8 cellular contexts compared by ENCODE assay signal in the genomic region with DNA sequence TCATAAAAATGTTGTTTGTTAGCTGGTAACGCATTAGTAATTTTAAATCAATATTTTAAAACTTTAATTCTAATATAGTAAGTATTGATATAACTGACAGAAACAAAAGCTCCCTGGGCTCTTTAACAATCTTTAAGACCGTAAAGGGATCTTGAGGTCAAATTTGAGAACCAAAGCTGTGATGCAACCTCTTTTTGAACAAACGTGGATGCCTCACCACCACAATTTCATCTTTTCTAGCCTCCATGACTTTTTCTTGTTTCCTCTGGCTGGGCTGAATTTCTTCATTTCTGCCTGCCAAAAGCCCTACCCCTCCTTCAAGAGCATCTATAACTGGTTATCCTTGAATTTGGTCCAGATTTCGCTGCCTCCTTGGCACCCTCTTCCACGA. TPM values are rescaled to one million over a fixed set of nuclear protein-coding genes. Genes with fewer than 3 reads are reported as not detected.
DNase-seq lines count a peak whose midpoint lies in the region; ATAC-seq and TF ChIP-seq lines count a peak whose summit lies in the region.

No MANE protein-coding gene starts in this region.

- peak overlapping the region; percentile 58 for H3K4me3 ChIP-seq in neural progenitor cell

- H4K20me1 ChIP-seq in neural progenitor cell (ENCODE audit: low read depth), result no peaks in the 10 kb centered on the region

- no peaks in the 10 kb centered on the region for H3K9me3 ChIP-seq in neural progenitor cell (ENCODE audit: low read depth)

- H3K27ac Mint-ChIP-seq in CD14-positive monocyte (peak overlapping the region; percentile 87 to 94 (median 94)), neural progenitor cell (no peak overlapping the region)
- H3K27ac Mint-ChIP-seq in dendritic cell treated with granulocyte-macrophage colony-stimulating factor and Interleukin-4, amounts not matched to agents 40 ng/mL and 50 ng/mL, for 4 days, result peak overlapping the region; percentile 86

- H3K27me3 Mint-ChIP-seq in CD14-positive monocyte (ENCODE audit: low read depth in 3 of 3), result peaks cover 0 to 4% (median 0%) of the 10 kb centered on the region in 3 donors
- no peaks in the 10 kb centered on the region for H3K27me3 Mint-ChIP-seq in dendritic cell treated with granulocyte-macrophage colony-stimulating factor and Interleukin-4, amounts not matched to agents 40 ng/mL and 50 ng/mL, for 4 days
- peaks cover 2% of the 10 kb centered on the region for H3K27me3 Mint-ChIP-seq in neural progenitor cell (ENCODE audit: insufficient read depth, low read depth)

- no peak for DNase-seq in CD14-positive monocyte (ENCODE audit: low spot score)
- peak; percentile 64 for DNase-seq in NOMO-1 treated with dmso at 0.1 percent for 144 hours (lab: John Stamatoyannopoulos, UW; ENCODE audit: unreplicated experiment)
- no peak for DNase-seq in neural progenitor cell (ENCODE audit: low spot score)
- DNase-seq in amniotic stem cell (lab: John Stamatoyannopoulos, UW), result no peak
- no peak for DNase-seq in NCI-H774 (lab: John Stamatoyannopoulos, UW)

- H3K4me2 ChIP-seq in neural progenitor cell, result peak overlapping the region; percentile 79

- ATAC-seq in HG03354 (IDR thresholded peaks at IDR 0.05; ENCODE audit: poor library complexity, severe bottlenecking, unreplicated experiment) (no peak), HG02970 (IDR thresholded peaks at IDR 0.05; ENCODE audit: low FRiP score, unreplicated experiment) (no peak)

- H3K4me3 Mint-ChIP-seq in CD14-positive monocyte, result peak overlapping the region; percentile 81 to 85
- H3K4me3 Mint-ChIP-seq in dendritic cell treated with granulocyte-macrophage colony-stimulating factor and Interleukin-4, amounts not matched to agents 40 ng/mL and 50 ng/mL, for 4 days, result peak overlapping the region; percentile 68
- peak overlapping the region; percentile 81 for H3K4me3 Mint-ChIP-seq in neural progenitor cell

- H3K79me2 ChIP-seq in neural progenitor cell (ENCODE audit: low read depth), result no peaks in the 10 kb centered on the region

- H3K9ac ChIP-seq in neural progenitor cell, result no peak overlapping the region

- no peaks in the 10 kb centered on the region for H3K4me1 ChIP-seq in neural progenitor cell

- intact Hi-C loops in CD14-positive monocyte (cut with micrococcal nuclease), result no loop called here
- intact Hi-C loops in dendritic cell treated with granulocyte-macrophage colony-stimulating factor and Interleukin-4, amounts not matched to agents 40 ng/mL and 50 ng/mL, for 4 days (cut with micrococcal nuclease), result no loop called here

- peaks cover 11% of the 10 kb centered on the region for H3K27me3 ChIP-seq in neural progenitor cell

- no peak overlapping the region for H3K27ac ChIP-seq in neural progenitor cell

- H3K9me3 Mint-ChIP-seq in CD14-positive monocyte (peaks cover 6 to 10% (median 7%) of the 10 kb centered on the region in 7 donors), neural progenitor cell (peaks cover 17% of the 10 kb centered on the region)
- peaks cover 9% of the 10 kb centered on the region for H3K9me3 Mint-ChIP-seq in dendritic cell treated with granulocyte-macrophage colony-stimulating factor and Interleukin-4, amounts not matched to agents 40 ng/mL and 50 ng/mL, for 4 days

- no peaks in the 10 kb centered on the region for H3F3A ChIP-seq in neural progenitor cell (ENCODE audit: low read depth)

- H3K36me3 Mint-ChIP-seq in CD14-positive monocyte, result peaks cover 35 to 56% of the 10 kb centered on the region in 2 donors
- H3K36me3 Mint-ChIP-seq in dendritic cell treated with granulocyte-macrophage colony-stimulating factor and Interleukin-4, amounts not matched to agents 40 ng/mL and 50 ng/mL, for 4 days (ENCODE audit: low read depth), result peaks cover 78% of the 10 kb centered on the region
- H3K36me3 Mint-ChIP-seq in neural progenitor cell, result peaks cover 24% of the 10 kb centered on the region

- H2AFZ ChIP-seq in neural progenitor cell (replicated peaks), result peak overlapping the region; percentile 96

- TF ChIP-seq CTCF in CD14-positive monocyte (IDR thresholded peaks at IDR 0.05) (no peak), neural progenitor cell (IDR thresholded peaks at IDR 0.05) (no peak)

- peaks cover 48% of the 10 kb centered on the region for H3K4me1 Mint-ChIP-seq in CD14-positive monocyte
- H3K4me1 Mint-ChIP-seq in dendritic cell treated with granulocyte-macrophage colony-stimulating factor and Interleukin-4, amounts not matched to agents 40 ng/mL and 50 ng/mL, for 4 days (ENCODE audit: low read depth), result peaks cover 54% of the 10 kb centered on the region
- H3K4me1 Mint-ChIP-seq in neural progenitor cell, result peaks cover 3% of the 10 kb centered on the region

- no peaks in the 10 kb centered on the region for H3K36me3 ChIP-seq in neural progenitor cell

RNA-seq across cellular contexts. Expression of a gene that starts 0.6 kb away (rescaled TPM):
- polyA plus RNA-seq in CD14-positive monocyte, result 100 to 1,000 TPM; 304 to 345 TPM
- total RNA-seq in neural progenitor cell (ENCODE audit: low replicate concordance), result 15.4 and 17.5 TPM in 2 replicates
